27 cellular contexts compared by ENCODE assay signal in genomic region chr21:34734696-34735095, GRCh38.
A peak's percentile ranks its signal among the peaks of the same experiment; 100 is the strongest.
DNase-seq lines count a peak whose midpoint lies in the region; FAIRE-seq and TF ChIP-seq lines count a peak whose summit lies in the region.
"Had no signal": no experiment of that assay in that cellular context is flagged by ENCODE, and none has a peak within 500 bp of the region (broad histone marks: within the 10 kb centered on the region; RNA-seq: fewer than 3 reads in every experiment).

No MANE protein-coding gene starts in this region.

- no peaks in the 10 kb centered on the region for H3K9me1 ChIP-seq in keratinocyte (ENCODE audit: control insufficient read depth, extremely low read depth, insufficient read depth, low read length)

- H3K79me2 ChIP-seq in keratinocyte (ENCODE audit: control insufficient read depth, insufficient read depth, low read length) (no peaks in the 10 kb centered on the region), smooth muscle cell (ENCODE audit: low read depth) (no peaks in the 10 kb centered on the region), MM.1S (ENCODE audit: low read length) (no peaks in the 10 kb centered on the region)

- TF ChIP-seq CTCF in LNCaP clone FGC (IDR thresholded peaks at IDR 0.05; ENCODE audit: control insufficient read depth, extremely low read depth, insufficient read depth): no peak
- no peak for TF ChIP-seq CTCF in breast epithelium (IDR thresholded peaks at IDR 0.05)
- no peak for TF ChIP-seq CTCF in keratinocyte (optimal IDR thresholded peaks at IDR 0.05 in 1 of 3, IDR thresholded peaks at IDR 0.05 in 1 of 3, conservative IDR thresholded peaks at IDR 0.05 in 1 of 3; ENCODE audit: extremely low read depth in 1 of 3, insufficient read depth in 2 of 3, low read length in 3 of 3)
- no peak for TF ChIP-seq CTCF in smooth muscle cell (IDR thresholded peaks at IDR 0.05; ENCODE audit: borderline replicate concordance, insufficient read depth, poor library complexity, severe bottlenecking)
- TF ChIP-seq CTCF in MM.1S (IDR thresholded peaks at IDR 0.05; ENCODE audit: low read length): no peak
- TF ChIP-seq CTCF in mesothelial cell of epicardium (IDR thresholded peaks at IDR 0.05; ENCODE audit: unreplicated experiment): no peak

- H3K4me1 ChIP-seq in breast epithelium: peaks cover 3 to 5% of the 10 kb centered on the region in 2 donors
- H3K4me1 ChIP-seq in keratinocyte (ENCODE audit: control insufficient read depth, extremely low read depth, insufficient read depth, low read length): peaks cover 49% of the 10 kb centered on the region
- no peaks in the 10 kb centered on the region for H3K4me1 ChIP-seq in smooth muscle cell (ENCODE audit: low read depth)
- no peaks in the 10 kb centered on the region for H3K4me1 ChIP-seq in MM.1S (ENCODE audit: low read length)
- H3K4me1 ChIP-seq: BLaER1, heart left ventricle, uterus had no signal

- H2AFZ ChIP-seq in keratinocyte (ENCODE audit: control insufficient read depth, low read length): no peak overlapping the region
- H2AFZ ChIP-seq in smooth muscle cell (ENCODE audit: low read depth): no peak overlapping the region
- no peak overlapping the region for H2AFZ ChIP-seq in MM.1S (ENCODE audit: low read length)

- WGBS in smooth muscle cell (ENCODE audit: low lambda C conversion rate): 77% methylated on average over 7 of the region's 7 CpGs

- no peak overlapping the region for H3K4me3 ChIP-seq in LNCaP clone FGC (ENCODE audit: low read depth, low read length)
- H3K4me3 ChIP-seq in breast epithelium: no peak overlapping the region
- no peak overlapping the region for H3K4me3 ChIP-seq in keratinocyte (ENCODE audit: control insufficient read depth in 2 of 3, extremely low read depth in 1 of 3, insufficient read depth in 2 of 3, low read depth in 1 of 3, low read length in 3 of 3)
- no peak overlapping the region for H3K4me3 ChIP-seq in smooth muscle cell
- no peak overlapping the region for H3K4me3 ChIP-seq in MM.1S (ENCODE audit: low read length)
- H3K4me3 ChIP-seq: BLaER1, heart left ventricle, uterus had no signal

- H3K4me2 ChIP-seq in keratinocyte (ENCODE audit: control insufficient read depth, extremely low read depth, insufficient read depth, low read depth, low read length) (peak overlapping the region; percentile 33), smooth muscle cell (no peak overlapping the region), MM.1S (ENCODE audit: low read depth, low read length) (no peak overlapping the region)
- H3K4me2 ChIP-seq: BLaER1 had no signal

- no peaks in the 10 kb centered on the region for H3K9me3 ChIP-seq in breast epithelium
- no peaks in the 10 kb centered on the region for H3K9me3 ChIP-seq in keratinocyte (ENCODE audit: control insufficient read depth, low read depth, low read length)
- no peaks in the 10 kb centered on the region for H3K9me3 ChIP-seq in smooth muscle cell (replicated peaks; ENCODE audit: low read depth)
- no peaks in the 10 kb centered on the region for H3K9me3 ChIP-seq in MM.1S (replicated peaks; ENCODE audit: insufficient read depth, low read length)
- H3K9me3 ChIP-seq: BLaER1, heart left ventricle, uterus had no signal

- no peaks in the 10 kb centered on the region for H3K36me3 Mint-ChIP-seq in mesothelial cell of epicardium
- H3K36me3 Mint-ChIP-seq: natural killer cell; stimulated activated naive B cell treated with anti-CD40 and anti-IgM and Interleukin-4, amounts not matched to agents 10 μg/mL and 1 μg/mL and 100 μg/mL, for 72 hours had no signal

- DNase-seq in LNCaP clone FGC (ENCODE audit: low read depth): peak; percentile 38
- peak in 1 of 2 donors; percentile 78 for DNase-seq in breast epithelium (ENCODE audit: low spot score in 2 of 2)
- peak; percentile 35 for DNase-seq in keratinocyte (ENCODE audit: low read depth, low spot score)
- DNase-seq in smooth muscle cell (lab: John Stamatoyannopoulos, UW; ENCODE audit: unreplicated experiment): no peak
- no peak for DNase-seq in COLO829 (ENCODE audit: low spot score)
- DNase-seq in MM.1S: no peak
- DNase-seq in central memory CD4-positive, alpha-beta T cell: no peak
- no peak for DNase-seq in mesothelial cell of epicardium (ENCODE audit: low spot score in 2 of 2, unreplicated experiment in 2 of 2)
- DNase-seq: activated CD4-positive, alpha-beta T cell treated with anti-CD3 and anti-CD28 coated beads for 48 hours; activated T-cell treated with anti-CD3 and anti-CD28 coated beads, Interleukin-2, amount 50 U/mL, for 4 hours; brain microvascular endothelial cell; cortex of kidney; endodermal cell; H7; heart left ventricle; mesendoderm; natural killer cell; NCI-H1694; NCI-H2171; NCI-H524 treated with DMSO at 0.1 percent for 48 hours; stimulated activated CD4-positive, alpha-beta T cell treated with anti-CD3 and anti-CD28 coated beads, Interleukin-12 subunit alpha, Interleukin-12 subunit beta, amount 100 ng/mL, for 4 hours; stimulated activated CD4-positive, alpha-beta T cell treated with anti-CD3 and anti-CD28 coated beads, Interleukin-4, amount 100 ng/mL, for 24 hours; stimulated activated naive B cell treated with anti-CD40 and anti-IgM and Interleukin-4, amounts not matched to agents 10 μg/mL and 1 μg/mL and 100 μg/mL, for 72 hours; uterus had no signal

- no peak overlapping the region for H3K27ac Mint-ChIP-seq in mesothelial cell of epicardium
- H3K27ac Mint-ChIP-seq: endodermal cell; natural killer cell; stimulated activated naive B cell treated with anti-CD40 and anti-IgM and Interleukin-4, amounts not matched to agents 10 μg/mL and 1 μg/mL and 100 μg/mL, for 72 hours had no signal

- H3K27ac ChIP-seq in breast epithelium (peak overlapping the region; percentile 87 to 92), keratinocyte (ENCODE audit: control insufficient read depth, insufficient read depth, low read length) (no peak overlapping the region), smooth muscle cell (ENCODE audit: low read depth) (peak overlapping the region; percentile 25), MM.1S (ENCODE audit: low read length) (no peak overlapping the region)
- H3K27ac ChIP-seq: BLaER1, brain microvascular endothelial cell, heart left ventricle, uterus had no signal

- peak; percentile 90 for FAIRE-seq in keratinocyte (lab: Jason Lieb, UNC)
- FAIRE-seq: D721Med, GM12891 had no signal

- H3K9me3 Mint-ChIP-seq in mesothelial cell of epicardium: no peaks in the 10 kb centered on the region
- H3K9me3 Mint-ChIP-seq: activated T-cell treated with anti-CD3 and anti-CD28 coated beads, Interleukin-2, amount 50 U/mL, for 4 hours; endodermal cell; natural killer cell; stimulated activated naive B cell treated with anti-CD40 and anti-IgM and Interleukin-4, amounts not matched to agents 10 μg/mL and 1 μg/mL and 100 μg/mL, for 72 hours had no signal

- H3F3A ChIP-seq in smooth muscle cell (ENCODE audit: low read depth) (no peaks in the 10 kb centered on the region), MM.1S (ENCODE audit: insufficient read depth, low read length) (no peaks in the 10 kb centered on the region)

- no peaks in the 10 kb centered on the region for H4K20me1 ChIP-seq in keratinocyte (ENCODE audit: control insufficient read depth, extremely low read depth, insufficient read depth, low read length)
- no peaks in the 10 kb centered on the region for H4K20me1 ChIP-seq in smooth muscle cell (ENCODE audit: low read depth)
- no peaks in the 10 kb centered on the region for H4K20me1 ChIP-seq in MM.1S (ENCODE audit: insufficient read depth, low read length)
- H4K20me1 ChIP-seq: BLaER1 had no signal

- no peak for TF ChIP-seq POLR2A in breast epithelium (IDR thresholded peaks at IDR 0.05)

- H3K9ac ChIP-seq in keratinocyte (ENCODE audit: control insufficient read depth, extremely low read depth, insufficient read depth, low read length): no peak overlapping the region
- H3K9ac ChIP-seq in smooth muscle cell (ENCODE audit: low read depth): no peak overlapping the region
- H3K9ac ChIP-seq in MM.1S (ENCODE audit: low read length): no peak overlapping the region
- H3K9ac ChIP-seq: BLaER1 had no signal

- dilution Hi-C loops in keratinocyte (cut with MboI; ENCODE audit: extremely low pct_ligation_motif_present, low sequenced_read_pairs): no loop called here

- H3K9me2 ChIP-seq in MM.1S (replicated peaks; ENCODE audit: insufficient read depth, low read length): no peaks in the 10 kb centered on the region

- H3K27me3 Mint-ChIP-seq in mesothelial cell of epicardium (ENCODE audit: low read depth): no peaks in the 10 kb centered on the region

- no peak overlapping the region for H3K4me3 Mint-ChIP-seq in mesothelial cell of epicardium
- H3K4me3 Mint-ChIP-seq: activated T-cell treated with anti-CD3 and anti-CD28 coated beads, Interleukin-2, amount 50 U/mL, for 4 hours; endodermal cell; natural killer cell; stimulated activated naive B cell treated with anti-CD40 and anti-IgM and Interleukin-4, amounts not matched to agents 10 μg/mL and 1 μg/mL and 100 μg/mL, for 72 hours had no signal

- H3K36me3 ChIP-seq in breast epithelium (no peaks in the 10 kb centered on the region), keratinocyte (ENCODE audit: control insufficient read depth in 2 of 2, extremely low read depth in 1 of 2, insufficient read depth in 2 of 2, low read length in 2 of 2) (no peaks in the 10 kb centered on the region), smooth muscle cell (ENCODE audit: low read depth) (no peaks in the 10 kb centered on the region), MM.1S (replicated peaks; ENCODE audit: insufficient read depth, low read length) (no peaks in the 10 kb centered on the region)
- H3K36me3 ChIP-seq: BLaER1, brain microvascular endothelial cell, heart left ventricle, uterus had no signal

- H3K27me3 ChIP-seq in breast epithelium (no peaks in the 10 kb centered on the region), keratinocyte (ENCODE audit: control insufficient read depth, extremely low read depth, insufficient read depth, low read length) (no peaks in the 10 kb centered on the region), smooth muscle cell (ENCODE audit: low read depth) (no peaks in the 10 kb centered on the region), MM.1S (replicated peaks; ENCODE audit: insufficient read depth, low read length) (no peaks in the 10 kb centered on the region)
- H3K27me3 ChIP-seq: BLaER1, brain microvascular endothelial cell, uterus had no signal

- H3K4me1 Mint-ChIP-seq in mesothelial cell of epicardium: peaks cover 9% of the 10 kb centered on the region
- H3K4me1 Mint-ChIP-seq: natural killer cell; stimulated activated naive B cell treated with anti-CD40 and anti-IgM and Interleukin-4, amounts not matched to agents 10 μg/mL and 1 μg/mL and 100 μg/mL, for 72 hours had no signal

- intact Hi-C loops in breast epithelium (cut with DNase I; ENCODE audit: low total_unique reads): no loop called here

Comparison
In these comparisons a context has a peak if more than half of its experiments do, and no peak if none do; other contexts are left out.
1. DNase-seq: peak in LNCaP clone FGC (single experiment) and keratinocyte (single experiment); none in smooth muscle cell (single experiment), COLO829 (single experiment), MM.1S (single experiment), central memory CD4-positive, alpha-beta T cell (single experiment) and mesothelial cell of epicardium (0 of 2).
2. H3K27ac ChIP-seq: peak in breast epithelium (2 of 2) and smooth muscle cell (single experiment); none in keratinocyte (single experiment) and MM.1S (single experiment).